In genomic region chr5:136133416-136134383, GRCh38 we compare ENCODE assay signal across 8 cellular contexts. TPM values are rescaled to one million over a fixed set of nuclear protein-coding genes. Genes with fewer than 3 reads are reported as not detected.
DNase-seq lines count a peak whose midpoint lies in the region; ATAC-seq and TF ChIP-seq lines count a peak whose summit lies in the region.

No MANE protein-coding gene starts in this region.

- H3K4me3 Mint-ChIP-seq in activated CD8-positive, alpha-beta T cell treated with anti-CD3 and anti-CD28 coated beads, Interleukin-2, amount 10 ng/mL, durations not matched to agents 7 days and 5 days, result peak overlapping the region; percentile 89

- peak overlapping the region; percentile 79 for H3K27ac Mint-ChIP-seq in activated CD8-positive, alpha-beta T cell treated with anti-CD3 and anti-CD28 coated beads, Interleukin-2, amount 10 ng/mL, durations not matched to agents 7 days and 5 days

- DNase-seq in EL (peak; percentile 62), NB4 (ENCODE audit: low read depth) (peak; percentile 62), fibroblast of mammary gland (ENCODE audit: low read depth) (peak; percentile 62), uterus (peak; percentile 21 to 30), HuH-7 (ENCODE audit: low spot score) (no peak)
- DNase-seq in activated CD8-positive, alpha-beta T cell treated with anti-CD3 and anti-CD28 coated beads, Interleukin-2, amount 10 ng/mL, durations not matched to agents 7 days and 5 days, result peak; percentile 35

- CTCF ChIA-PET in activated CD8-positive, alpha-beta T cell treated with anti-CD3 and anti-CD28 coated beads, Interleukin-2, amount 10 ng/mL, durations not matched to agents 7 days and 5 days (lab: Charles Lee), result interaction anchor here (1.5 to 2.4 kb wide), 2 partner anchors 11 to 51 kb away, joined by 3 to 9 read pairs; no protein-coding TSS in a partner anchor

- H3K9me3 ChIP-seq in muscle layer of duodenum (ENCODE audit: control insufficient read depth in 1 of 2, low read length in 2 of 2), result no peaks in the 10 kb centered on the region
- H3K9me3 ChIP-seq in uterus, result no peaks in the 10 kb centered on the region

- H3K4me3 ChIP-seq in NB4 (ENCODE audit: low read depth, low read length) (peak overlapping the region; percentile 80), fibroblast of mammary gland (ENCODE audit: control insufficient read depth, low read depth, low read length) (peak overlapping the region; percentile 87), muscle layer of duodenum (ENCODE audit: low read depth in 1 of 2, low read length in 2 of 2) (peak overlapping the region; percentile 90 to 96), uterus (peak overlapping the region; percentile 63 to 79)

- H3K36me3 Mint-ChIP-seq in activated CD8-positive, alpha-beta T cell treated with anti-CD3 and anti-CD28 coated beads, Interleukin-2, amount 10 ng/mL, durations not matched to agents 7 days and 5 days (ENCODE audit: low read depth), result no peaks in the 10 kb centered on the region

- H3K4me1 ChIP-seq in muscle layer of duodenum (ENCODE audit: control insufficient read depth in 1 of 2, insufficient read depth in 2 of 2, low read length in 2 of 2), result peaks cover 12 to 24% of the 10 kb centered on the region in 2 donors
- H3K4me1 ChIP-seq in uterus, result no peaks in the 10 kb centered on the region

- H3K27ac ChIP-seq in muscle layer of duodenum (ENCODE audit: low read length) (peak overlapping the region; percentile 81), uterus (peak overlapping the region; percentile 95 to 96)

- POLR2A ChIA-PET in activated CD8-positive, alpha-beta T cell treated with anti-CD3 and anti-CD28 coated beads, Interleukin-2, amount 10 ng/mL, durations not matched to agents 7 days and 5 days (lab: Charles Lee), result interaction anchor here (1.4 kb wide), 2 partner anchors 12 to 23 kb away, joined by 4 to 5 read pairs; no protein-coding TSS in a partner anchor

- no peak for TF ChIP-seq POLR2A in NB4 (IDR thresholded peaks at IDR 0.05; ENCODE audit: extremely low read depth, insufficient read length)
- TF ChIP-seq POLR2A in uterus (IDR thresholded peaks at IDR 0.05), result no peak

- peaks cover 0 to 6% of the 10 kb centered on the region in 2 donors for H3K36me3 ChIP-seq in muscle layer of duodenum (ENCODE audit: control insufficient read depth in 1 of 2, insufficient read depth in 2 of 2, low read length in 2 of 2)
- no peaks in the 10 kb centered on the region for H3K36me3 ChIP-seq in uterus

- H3K9me3 Mint-ChIP-seq in activated CD8-positive, alpha-beta T cell treated with anti-CD3 and anti-CD28 coated beads, Interleukin-2, amount 10 ng/mL, durations not matched to agents 7 days and 5 days (ENCODE audit: insufficient read depth), result no peaks in the 10 kb centered on the region

- no peak for TF ChIP-seq CTCF in NB4 (IDR thresholded peaks at IDR 0.05; ENCODE audit: low read depth, low read length)
- TF ChIP-seq CTCF in fibroblast of mammary gland (conservative IDR thresholded peaks at IDR 0.05; ENCODE audit: control insufficient read depth, insufficient read depth, low read depth, low read length), result no peak
- no peak for TF ChIP-seq CTCF in uterus (IDR thresholded peaks at IDR 0.05)

- peak; percentile 22 for ATAC-seq in GM21717 (IDR thresholded peaks at IDR 0.05; ENCODE audit: unreplicated experiment)
- peak; percentile 27 for ATAC-seq in activated CD8-positive, alpha-beta T cell treated with anti-CD3 and anti-CD28 coated beads, Interleukin-2, amount 10 ng/mL, durations not matched to agents 7 days and 5 days

- intact Hi-C loops in uterus (cut with DNase I; ENCODE audit: low total_unique reads), result no loop called here

- H3K4me1 Mint-ChIP-seq in activated CD8-positive, alpha-beta T cell treated with anti-CD3 and anti-CD28 coated beads, Interleukin-2, amount 10 ng/mL, durations not matched to agents 7 days and 5 days (ENCODE audit: low read depth), result peaks cover 25% of the 10 kb centered on the region

- H3K27me3 Mint-ChIP-seq in activated CD8-positive, alpha-beta T cell treated with anti-CD3 and anti-CD28 coated beads, Interleukin-2, amount 10 ng/mL, durations not matched to agents 7 days and 5 days (ENCODE audit: low read depth), result peaks cover 17% of the 10 kb centered on the region

- H3K27me3 ChIP-seq in muscle layer of duodenum (ENCODE audit: low read depth, low read length) (no peaks in the 10 kb centered on the region), uterus (no peaks in the 10 kb centered on the region)

RNA-seq across cellular contexts. Expression of gene SMAD5, which starts 1.1 kb away (rescaled TPM):
- 10 to 100 TPM; 19.0 to 19.5 TPM for total RNA-seq in activated CD8-positive, alpha-beta T cell treated with anti-CD3 and anti-CD28 coated beads, Interleukin-2, amount 10 ng/mL, durations not matched to agents 7 days and 5 days
- 100 to 1,000 TPM in 2 of 4 donors, 10 to 100 TPM in 2; 33.0 to 193 (median 102) TPM for total RNA-seq in uterus

RNA-seq across cellular contexts. Expression of gene SMIM32, which starts 59.3 kb away (rescaled TPM):
- not detected for total RNA-seq in activated CD8-positive, alpha-beta T cell treated with anti-CD3 and anti-CD28 coated beads, Interleukin-2, amount 10 ng/mL, durations not matched to agents 7 days and 5 days
- 1 to 10 TPM in 1 of 4 donors, not detected in 3; 3.0 TPM for total RNA-seq in uterus
